ENCODE assay signal across 8 cellular contexts in genomic region chr7:3301472-3301778, GRCh38. TPM values are rescaled to one million over a fixed set of nuclear protein-coding genes. Genes with fewer than 3 reads are reported as not detected.
DNase-seq lines count a peak whose midpoint lies in the region; ATAC-seq and TF ChIP-seq lines count a peak whose summit lies in the region.

No MANE protein-coding gene starts in this region.

- peak; percentile 20 for ATAC-seq in GM21717 (IDR thresholded peaks at IDR 0.05; ENCODE audit: unreplicated experiment)
- ATAC-seq in Panc1, result no peak; the same call in 1 of the 2 replicates

- no TSS peak for BruUV-seq in Panc1 (replicated peaks; lab: Mats Ljungman, UMichigan)

- CTCF ChIA-PET in Panc1 (lab: Charles Lee), result interaction anchor here (0.6 kb wide), 2 partner anchors 81 to 85 kb away, joined by 3 read pairs; no protein-coding TSS in a partner anchor

- no peak overlapping the region for H3K27ac ChIP-seq in Panc1 (ENCODE audit: low read length)

- H3K36me3 ChIP-seq in Panc1 (ENCODE audit: control insufficient read depth, insufficient read depth, low read length) (no peaks in the 10 kb centered on the region), kidney epithelial cell (ENCODE audit: control insufficient read depth, insufficient read depth, low read length) (no peaks in the 10 kb centered on the region)

- H3K27me3 ChIP-seq in Panc1 (ENCODE audit: control insufficient read depth, insufficient read depth, low read length), result no peaks in the 10 kb centered on the region
- H3K27me3 ChIP-seq in kidney epithelial cell (ENCODE audit: control insufficient read depth, insufficient read depth, low read length), result no peaks in the 10 kb centered on the region

- no peaks in the 10 kb centered on the region for H3K9me3 ChIP-seq in Panc1 (ENCODE audit: control insufficient read depth, insufficient read depth, low read depth, low read length)

- POLR2A ChIA-PET in Panc1 (lab: Charles Lee), result interaction anchor here (0.9 kb wide), 1 partner anchor 291 kb away, joined by 3 read pairs; no protein-coding TSS in a partner anchor

- no peak for TF ChIP-seq CTCF in Panc1 (IDR thresholded peaks at IDR 0.05)
- TF ChIP-seq CTCF in kidney epithelial cell (IDR thresholded peaks at IDR 0.05; ENCODE audit: insufficient read depth, low read length, poor library complexity, severe bottlenecking), result no peak

- intact Hi-C loops in Panc1 (cut with micrococcal nuclease; ENCODE audit: unreplicated experiment) (loop anchor here (10.0 kb wide), 2 partner anchors 133 to 593 kb away; no protein-coding TSS in a partner anchor), posterior vena cava (cut with DNase I) (no loop called here)

- H3K4me1 ChIP-seq in Panc1 (ENCODE audit: control insufficient read depth, insufficient read depth, low read length), result peaks cover 46% of the 10 kb centered on the region

- peak overlapping the region; percentile 17 to 65; a peak in 3 of 4 replicates for H3K4me3 ChIP-seq in Panc1 (ENCODE audit: low read depth in 2 of 2, low read length in 2 of 2)
- peak overlapping the region; percentile 67 for H3K4me3 ChIP-seq in kidney epithelial cell (ENCODE audit: low read depth, low read length)

- peak; percentile 8 for DNase-seq in AG08396 (ENCODE audit: low spot score)
- no peak for DNase-seq in Panc1 (ENCODE audit: low read depth, low spot score)
- DNase-seq in kidney epithelial cell (ENCODE audit: low read depth), result no peak
- DNase-seq in posterior vena cava (ENCODE audit: low spot score), result no peak
- no peak for DNase-seq in iPS-NIHi7 (ENCODE audit: extremely low spot score)
- no peak for DNase-seq in hippocampal formation (lab: John Stamatoyannopoulos, UW)
- DNase-seq in foreskin melanocyte, result no peak

- in situ Hi-C loops in Panc1 (cut with HindIII; ENCODE audit: low pct_unique_long_range_greater_than_20kb, low sequenced_read_pairs), result no loop called here

RNA-seq across cellular contexts. Expression of gene SDK1, which starts 0.4 kb away (rescaled TPM):
- 47.4 TPM for total RNA-seq in Panc1 (2021; ENCODE audit: unreplicated experiment)
- polyA plus RNA-seq in Panc1 (2012; ENCODE audit: insufficient read length), result 67.8 TPM
- total RNA-seq in kidney epithelial cell, result 3.9 and 5.0 TPM in 2 replicates
- 10 to 100 TPM; 14.4 to 18.3 TPM for total RNA-seq in posterior vena cava
